ENCODE assay signal across 23 cellular contexts in genomic region chr21:41971891-41972290, GRCh38. TPM values are rescaled to one million over a fixed set of nuclear protein-coding genes. Genes with fewer than 3 reads are reported as not detected.
DNase-seq lines count a peak whose midpoint lies in the region; TF ChIP-seq lines count a peak whose summit lies in the region.
"Had no signal": no experiment of that assay in that cellular context is flagged by ENCODE, and none has a peak within 500 bp of the region (broad histone marks: within the 10 kb centered on the region; RNA-seq: fewer than 3 reads in every experiment).

No MANE protein-coding gene starts in this region.

- H3K36me3 ChIP-seq in stomach: no peaks in the 10 kb centered on the region
- H3K36me3 ChIP-seq: BE2C, BLaER1 had no signal

- H3K27ac Mint-ChIP-seq in osteocyte (ENCODE audit: unreplicated experiment): no peak overlapping the region
- H3K27ac Mint-ChIP-seq: CD14-positive monocyte; CD4-positive, alpha-beta memory T cell had no signal

- 88 to 96% (median 94%) methylated on average over 6 of the region's 6 CpGs for WGBS in stomach, 5 donors

- peak; percentile 27 for DNase-seq in activated effector memory CD4-positive, alpha-beta T cell treated with anti-CD3 and anti-CD28 coated beads, Interleukin-2, amount 50 U/mL, for 16 hours
- no peak for DNase-seq in activated effector memory CD4-positive, alpha-beta T cell treated with Interleukin-2 at 50 U/mL for 16 hours
- DNase-seq in epithelial cell of esophagus (ENCODE audit: low read depth) (peak; percentile 57), stomach (peak; percentile 4), osteocyte (ENCODE audit: extremely low spot score, unreplicated experiment) (no peak)
- DNase-seq: BE2C; C1 segment of cervical spinal cord; CD4-positive, alpha-beta memory T cell; CD4-positive, CD25-positive, alpha-beta regulatory T cell; CD8-positive, alpha-beta memory T cell; COR-L47; DMS 273 treated with DMSO at 0.1 percent for 48 hours; DMS153; DMS53; DMS79; DND-41; EL; GDM1 had no signal

- no peak overlapping the region for H3K4me3 Mint-ChIP-seq in osteocyte (ENCODE audit: unreplicated experiment)
- H3K4me3 Mint-ChIP-seq: CD14-positive monocyte; CD4-positive, alpha-beta memory T cell; CD4-positive, CD25-positive, alpha-beta regulatory T cell; CD8-positive, alpha-beta memory T cell had no signal

- no peaks in the 10 kb centered on the region for H3K9me3 ChIP-seq in stomach
- H3K9me3 ChIP-seq: A549, BE2C had no signal

- no peak for TF ChIP-seq EP300 in stomach (IDR thresholded peaks at IDR 0.05)

- H3K4me3 ChIP-seq in epithelial cell of esophagus (ENCODE audit: low read length): no peak overlapping the region
- H3K4me3 ChIP-seq in stomach: no peak overlapping the region
- H3K4me3 ChIP-seq: A549, BLaER1, GM12878 had no signal

- H3K36me3 Mint-ChIP-seq in osteocyte (ENCODE audit: unreplicated experiment): no peaks in the 10 kb centered on the region
- H3K36me3 Mint-ChIP-seq: CD14-positive monocyte; CD4-positive, alpha-beta memory T cell; CD4-positive, CD25-positive, alpha-beta regulatory T cell; CD8-positive, alpha-beta memory T cell had no signal

- no peak for TF ChIP-seq CTCF in epithelial cell of esophagus (IDR thresholded peaks at IDR 0.05; ENCODE audit: insufficient read depth, low read depth, low read length, missing control alignments)
- TF ChIP-seq CTCF in stomach (IDR thresholded peaks at IDR 0.05): no peak
- TF ChIP-seq CTCF in osteocyte (IDR thresholded peaks at IDR 0.05): no peak

- no peaks in the 10 kb centered on the region for H3K27me3 ChIP-seq in stomach
- H3K27me3 ChIP-seq: BE2C, BLaER1 had no signal

- intact Hi-C loops in stomach (cut with DNase I; ENCODE audit: low total_unique reads): no loop called here

- H3K27ac ChIP-seq in stomach: no peak overlapping the region
- H3K27ac ChIP-seq: 22Rv1, A549, BLaER1 had no signal

- TF ChIP-seq POLR2A in stomach (IDR thresholded peaks at IDR 0.05): no peak

- H3K27me3 Mint-ChIP-seq in osteocyte (ENCODE audit: unreplicated experiment): no peaks in the 10 kb centered on the region
- H3K27me3 Mint-ChIP-seq: CD4-positive, alpha-beta memory T cell; CD4-positive, CD25-positive, alpha-beta regulatory T cell had no signal

- H3K9me3 Mint-ChIP-seq in osteocyte (ENCODE audit: unreplicated experiment): no peaks in the 10 kb centered on the region
- H3K9me3 Mint-ChIP-seq: CD14-positive monocyte; CD4-positive, CD25-positive, alpha-beta regulatory T cell; CD8-positive, alpha-beta memory T cell had no signal

- peaks cover 5% of the 10 kb centered on the region for H3K4me1 Mint-ChIP-seq in osteocyte (ENCODE audit: unreplicated experiment)

- peaks cover 0 to 9% (median 2%) of the 10 kb centered on the region in 4 donors for H3K4me1 ChIP-seq in stomach
- H3K4me1 ChIP-seq: A549, BE2C had no signal

RNA-seq across cellular contexts. Expression of gene C2CD2, which starts 18.1 kb away (rescaled TPM):
- total RNA-seq in stomach (10 to 100 TPM; 13.4 to 31.9 (median 18.7) TPM), osteocyte (13.1 and 19.4 TPM in 2 replicates)
- polyA plus RNA-seq in stomach: 1 to 10 TPM; 4.6 to 9.5 (median 6.1) TPM

RNA-seq across cellular contexts. Expression of gene ZBTB21, which starts 38.3 kb away (rescaled TPM):
- total RNA-seq in stomach: 10 to 100 TPM in 2 of 5 donors, 1 to 10 TPM in 3; 4.3 to 18.7 (median 6.7) TPM
- 1 to 10 TPM; 1.9 to 4.7 (median 2.4) TPM for polyA plus RNA-seq in stomach
- total RNA-seq in osteocyte: 20.3 and 20.9 TPM in 2 replicates

Comparison
In these comparisons a context has a peak if more than half of its experiments do, and no peak if none do; other contexts are left out.
1. DNase-seq: peak in activated effector memory CD4-positive, alpha-beta T cell treated with anti-CD3 and anti-CD28 coated beads, Interleukin-2, amount 50 U/mL, for 16 hours (single experiment), epithelial cell of esophagus (single experiment) and stomach (single experiment); none in activated effector memory CD4-positive, alpha-beta T cell treated with Interleukin-2 at 50 U/mL for 16 hours (single experiment) and osteocyte (single experiment).